ENCODE assay signal across 1 cellular context in genomic region chr5:61182449-61182848, GRCh38.
TF ChIP-seq lines count a peak whose summit lies in the region.

No MANE protein-coding gene starts in this region.

TF ChIP-seq in GM12878, 131 proteins besides CTCF, POLR2A, EP300 and RAD21:
- TF ChIP-seq ZNF24 (IDR thresholded peaks at IDR 0.05) (no peak), ATF2 (IDR thresholded peaks at IDR 0.05; ENCODE audit: low read length) (no peak), LARP7 (IDR thresholded peaks at IDR 0.05) (no peak), CREM (IDR thresholded peaks at IDR 0.05; ENCODE audit: low read depth) (no peak)
- TF ChIP-seq, protein P1, sequence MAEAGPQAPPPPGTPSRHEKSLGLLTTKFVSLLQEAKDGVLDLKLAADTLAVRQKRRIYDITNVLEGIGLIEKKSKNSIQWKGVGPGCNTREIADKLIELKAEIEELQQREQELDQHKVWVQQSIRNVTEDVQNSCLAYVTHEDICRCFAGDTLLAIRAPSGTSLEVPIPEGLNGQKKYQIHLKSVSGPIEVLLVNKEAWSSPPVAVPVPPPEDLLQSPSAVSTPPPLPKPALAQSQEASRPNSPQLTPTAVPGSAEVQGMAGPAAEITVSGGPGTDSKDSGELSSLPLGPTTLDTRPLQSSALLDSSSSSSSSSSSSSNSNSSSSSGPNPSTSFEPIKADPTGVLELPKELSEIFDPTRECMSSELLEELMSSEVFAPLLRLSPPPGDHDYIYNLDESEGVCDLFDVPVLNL (IDR thresholded peaks at IDR 0.05; ENCODE audit: low read depth, low read length) = no peak
TF ChIP-seq in GM12878: peak in this region for 0.
